ENCODE assay signal across 23 cellular contexts in genomic region chr17:77837917-77838316, GRCh38.
"Had no signal": no experiment of that assay in that cellular context is flagged by ENCODE, and none has a peak within 500 bp of the region (broad histone marks: within the 10 kb centered on the region; RNA-seq: fewer than 3 reads in every experiment).

No MANE protein-coding gene starts in this region.

- FAIRE-seq: keratinocyte, pancreas, TTC549 had no signal

- H3K4me3 ChIP-seq: dorsolateral prefrontal cortex, pancreas, uterus had no signal

- H3K4me1 ChIP-seq: foreskin keratinocyte, uterus had no signal

- H3K36me3 ChIP-seq: neutrophil, pancreas, uterus had no signal

- H3K9me3 ChIP-seq: neutrophil, pancreas, uterus had no signal

- DNase-seq: activated CD4-positive, alpha-beta memory T cell treated with anti-CD3 and anti-CD28 coated beads, Interleukin-2, amount 10 ng/mL, durations not matched to agents 7 days and 5 days; activated CD4-positive, alpha-beta T cell treated with anti-CD3 and anti-CD28 coated beads for 4 hours; activated CD8-positive, alpha-beta memory T cell treated with anti-CD3 and anti-CD28 coated beads, Interleukin-2, amount 10 ng/mL, durations not matched to agents 7 days and 5 days; activated gamma-delta T cell; activated T-cell treated with anti-CD3 and anti-CD28 coated beads, Interleukin-2, amount 50 U/mL, for 4 hours; amygdala; caudate nucleus; endodermal cell; foreskin keratinocyte; glutamatergic neuron; hypothalamus; mesenchymal stem cell; naive thymus-derived CD4-positive, alpha-beta T cell; stimulated activated CD4-positive, alpha-beta T cell treated with anti-CD3 and anti-CD28 coated beads, Interleukin-4, amount 100 ng/mL, for 4 hours; uterus had no signal

- H3K27ac ChIP-seq: dorsolateral prefrontal cortex, foreskin keratinocyte, neutrophil, pancreas, uterus had no signal

- ATAC-seq: activated CD8-positive, alpha-beta memory T cell treated with anti-CD3 and anti-CD28 coated beads, Interleukin-2, amount 10 ng/mL, durations not matched to agents 7 days and 5 days; activated T-cell treated with anti-CD3 and anti-CD28 coated beads, Interleukin-2, amount 50 U/mL, for 4 hours; foreskin keratinocyte; naive thymus-derived CD4-positive, alpha-beta T cell; pancreas; sciatic nerve; stimulated activated memory B cell treated with anti-CD40 and anti-IgM and Interleukin-4, amounts not matched to agents 10 μg/mL and 1 μg/mL and 100 μg/mL, for 72 hours; WTC11 had no signal

- H3K27me3 ChIP-seq: dorsolateral prefrontal cortex, pancreas, uterus had no signal
